ENCODE assay signal across 11 cellular contexts in the genomic region with DNA sequence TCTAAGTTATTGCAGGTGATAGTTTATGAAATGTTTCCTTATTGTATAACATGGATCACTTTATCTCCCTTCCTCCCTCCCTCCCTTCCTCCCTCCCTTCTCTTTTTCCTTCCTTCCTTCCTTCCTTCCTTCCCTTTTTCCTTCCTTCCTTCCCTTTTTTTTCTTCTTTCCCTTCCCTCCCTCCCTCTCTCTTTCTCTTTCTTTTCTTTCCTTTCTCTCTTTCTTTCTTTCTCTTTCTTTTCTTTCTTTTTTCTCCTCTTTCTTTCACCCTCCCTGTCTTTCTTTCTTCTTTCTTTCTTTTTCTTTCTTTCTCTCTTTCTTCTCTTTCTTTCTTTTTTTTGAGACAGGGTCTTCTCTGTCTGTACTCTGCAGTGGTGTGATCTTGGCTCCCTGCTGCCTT. TPM values are rescaled to one million over a fixed set of nuclear protein-coding genes. Genes with fewer than 3 reads are reported as not detected.
"Had no signal": no experiment of that assay in that cellular context is flagged by ENCODE, and none has a peak within 500 bp of the region (broad histone marks: within the 10 kb centered on the region; RNA-seq: fewer than 3 reads in every experiment).

No MANE protein-coding gene starts in this region.

- ATAC-seq: HCT116 had no signal

- DNase-seq: GM23248, GOT3, H7, IMR-90, KBM-7 had no signal

- H3K4me3 ChIP-seq: GM23248, HAP-1 had no signal

- H3K27ac ChIP-seq: GM23248, HL-60, KMS-11 had no signal

- H3K36me3 ChIP-seq: HAP-1 had no signal

- H3K4me1 ChIP-seq: HAP-1 had no signal

- H3K9me3 ChIP-seq: HAP-1 had no signal

RNA-seq across cellular contexts. Expression of gene OR2B3, which starts 5.8 kb away (rescaled TPM):
- total RNA-seq: GM23248, H4, H7, HT1080, IMR-90 had no signal

RNA-seq across cellular contexts. Expression of gene OR2J1, which starts 18.0 kb away (rescaled TPM):
- total RNA-seq: GM23248, H4, H7, HT1080, IMR-90 had no signal

RNA-seq across cellular contexts. Expression of gene OR2J3, which starts 26.5 kb away (rescaled TPM):
- total RNA-seq: GM23248, H4, H7, HT1080, IMR-90 had no signal

RNA-seq across cellular contexts. Expression of gene OR2W1, which starts 36.3 kb away (rescaled TPM):
- total RNA-seq: GM23248, H4, H7, HT1080, IMR-90 had no signal
